In the genomic region with DNA sequence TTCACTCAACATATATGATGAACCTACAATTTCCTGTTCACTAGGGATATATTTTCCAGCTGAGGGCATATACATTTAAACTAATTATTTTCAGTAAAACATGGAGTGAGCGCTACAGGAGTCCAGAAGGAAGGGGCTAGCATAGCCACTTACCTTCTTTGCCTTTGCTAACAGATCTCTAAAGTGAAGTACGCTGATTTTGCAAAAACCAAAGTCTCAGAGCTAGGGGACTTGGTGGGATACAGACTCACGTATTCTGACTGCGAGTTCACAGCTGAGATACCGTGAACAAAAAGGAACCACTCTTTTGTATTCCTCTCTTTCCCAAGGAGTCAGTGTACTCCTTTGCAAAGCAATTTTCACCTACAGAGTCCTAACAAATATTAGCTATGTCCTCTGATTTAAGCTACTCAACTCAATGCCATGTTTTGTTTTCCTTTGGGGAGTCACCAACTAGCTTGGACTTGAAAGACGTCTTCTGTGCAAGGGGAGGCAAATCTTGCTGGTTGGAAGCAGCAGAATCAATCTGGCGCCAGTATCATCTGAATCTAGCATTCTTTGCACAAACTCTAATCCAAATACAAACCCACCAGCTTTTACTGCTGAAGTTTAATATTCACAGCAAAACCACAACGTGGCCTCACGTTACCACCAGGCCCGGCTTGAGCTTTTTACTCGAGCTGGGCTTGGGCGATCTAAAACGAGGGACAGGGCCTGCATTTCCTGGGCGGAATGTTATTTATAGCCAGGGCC, we compare ENCODE assay signal across 8 cellular contexts. TPM values are rescaled to one million over a fixed set of nuclear protein-coding genes. Genes with fewer than 3 reads are reported as not detected.
DNase-seq lines count a peak whose midpoint lies in the region; ATAC-seq and TF ChIP-seq lines count a peak whose summit lies in the region.

No MANE protein-coding gene starts in this region.

- peak overlapping the region; percentile 68 for H3K9ac ChIP-seq in HUES64 (ENCODE audit: low read depth, low read length)

- 35% methylated on average over 14 of the region's 14 CpGs for WGBS in HUES64
- WGBS in mesodermal cell (ENCODE audit: insufficient coverage in 2 of 2), 2 experiments = 20 to 32% methylated on average over 11 to 14 of the region's 14 CpGs
- WGBS in aorta, 2 donors = 16 to 19% methylated on average over 14 of the region's 14 CpGs

- H3K27ac ChIP-seq in HUES64 (ENCODE audit: low read depth, low read length) = peak overlapping the region; percentile 85
- peak overlapping the region; percentile 76 for H3K27ac ChIP-seq in brain microvascular endothelial cell
- H3K27ac ChIP-seq in mesodermal cell (ENCODE audit: low read depth, low read length, severe bottlenecking) = peak overlapping the region; percentile 93
- H3K27ac ChIP-seq in aorta (ENCODE audit: low read depth in 1 of 2, low read length in 2 of 2) = peak overlapping the region; percentile 67 to 81

- H3K4me1 ChIP-seq in HUES64 (ENCODE audit: insufficient read depth, low read length) (peaks cover 13% of the 10 kb centered on the region; the same call in 1 of the 2 replicates), mesodermal cell (ENCODE audit: control insufficient read depth, insufficient read depth, low read length, poor library complexity, severe bottlenecking) (peaks cover 8% of the 10 kb centered on the region), aorta (ENCODE audit: control insufficient read depth in 1 of 2, insufficient read depth in 2 of 2, low read length in 2 of 2) (no peaks in the 10 kb centered on the region)

- peaks cover 23% of the 10 kb centered on the region for H3K36me3 ChIP-seq in HUES64 (ENCODE audit: insufficient read depth, low read length)
- H3K36me3 ChIP-seq in brain microvascular endothelial cell (replicated peaks) = peaks cover 9% of the 10 kb centered on the region
- peaks cover 15% of the 10 kb centered on the region for H3K36me3 ChIP-seq in mesodermal cell (ENCODE audit: control insufficient read depth, insufficient read depth, low read length)
- H3K36me3 ChIP-seq in aorta (ENCODE audit: control insufficient read depth in 1 of 2, insufficient read depth in 2 of 2, low read length in 1 of 2) = peaks cover 0 to under 1% of the 10 kb centered on the region in 2 donors

- no peaks in the 10 kb centered on the region for H3K27me3 ChIP-seq in HUES64 (ENCODE audit: insufficient read depth, low read length)
- no peaks in the 10 kb centered on the region for H3K27me3 ChIP-seq in brain microvascular endothelial cell (replicated peaks)
- no peaks in the 10 kb centered on the region for H3K27me3 ChIP-seq in aorta (ENCODE audit: control insufficient read depth in 1 of 2, insufficient read depth in 2 of 2, low read length in 1 of 2)

- TF ChIP-seq CTCF in brain microvascular endothelial cell (IDR thresholded peaks at IDR 0.05; ENCODE audit: low read depth, low read length, missing control alignments) = no peak

- intact Hi-C loops in aorta (cut with DNase I) = loop anchor here in 1 of 2 donors (5.0 kb wide), 1 partner anchor 235 kb away; no protein-coding TSS in a partner anchor

- in situ Hi-C loops in brain microvascular endothelial cell (cut with HindIII; ENCODE audit: low pct_ligation_motif_present, low sequenced_read_pairs) = no loop called here

- H3K4me3 ChIP-seq in HUES64 (ENCODE audit: low read length) (peak overlapping the region; percentile 97), brain microvascular endothelial cell (ENCODE audit: low read depth, low read length) (peak overlapping the region; percentile 85), mesodermal cell (ENCODE audit: extremely low read depth, insufficient read depth, low read length, poor library complexity, severe bottlenecking) (peak overlapping the region; percentile 88), aorta (ENCODE audit: low read length in 2 of 2) (peak overlapping the region; percentile 53 to 55)

- ATAC-seq in aorta (ENCODE audit: low FRiP score) = no peak

- H3K9me3 ChIP-seq in HUES64 (ENCODE audit: insufficient read depth, low read depth, low read length) (no peaks in the 10 kb centered on the region), mesodermal cell (ENCODE audit: control insufficient read depth, low read length) (no peaks in the 10 kb centered on the region), aorta (ENCODE audit: control insufficient read depth, low read length) (no peaks in the 10 kb centered on the region)

- DNase-seq in AG08395 (ENCODE audit: low spot score) (peak; percentile 5), brain microvascular endothelial cell (no peak), aorta (no peak), DMS153 treated with DMSO at 0.1 percent for 48 hours (lab: John Stamatoyannopoulos, UW; ENCODE audit: unreplicated experiment) (no peak), cortex of kidney (lab: John Stamatoyannopoulos, UW) (no peak), NOMO-1 treated with DMSO at 0.1 percent for 48 hours (lab: John Stamatoyannopoulos, UW; ENCODE audit: unreplicated experiment) (no peak)

RNA-seq across cellular contexts. Expression of a gene that starts 0.7 kb away (rescaled TPM):
- 0.40 TPM for polyA plus RNA-seq in HUES64 (2013, experiment 1 of 2)
- polyA plus RNA-seq in HUES64 (2013, experiment 2 of 2) = 0.95 TPM
- polyA plus RNA-seq in mesodermal cell (2013, experiment 1 of 2) = 2.1 TPM
- polyA plus RNA-seq in mesodermal cell (2013, experiment 2 of 2) = 1.8 TPM
- total RNA-seq in aorta = 1 to 10 TPM; 1.9 TPM
- 1 to 10 TPM in 1 of 2 donors, not detected in 1; 1.3 TPM for polyA plus RNA-seq in aorta

RNA-seq across cellular contexts. Expression of a gene that starts 0.9 kb away (rescaled TPM):
- 34.1 TPM for polyA plus RNA-seq in HUES64 (2013, experiment 1 of 2)
- polyA plus RNA-seq in HUES64 (2013, experiment 2 of 2) = 32.3 TPM
- polyA plus RNA-seq in mesodermal cell (2013, experiment 1 of 2) = 21.6 TPM
- 25.4 TPM for polyA plus RNA-seq in mesodermal cell (2013, experiment 2 of 2)
- 10 to 100 TPM; 11.5 TPM for total RNA-seq in aorta
- 10 to 100 TPM in 1 of 2 donors, 1 to 10 TPM in 1; 7.3 to 11.7 TPM for polyA plus RNA-seq in aorta

RNA-seq across cellular contexts. Expression of a gene that starts 0.9 kb away (rescaled TPM):
- polyA plus RNA-seq in HUES64 (2013, experiment 1 of 2) = 15.2 TPM
- polyA plus RNA-seq in HUES64 (2013, experiment 2 of 2) = 13.1 TPM
- 10.6 TPM for polyA plus RNA-seq in mesodermal cell (2013, experiment 1 of 2)
- polyA plus RNA-seq in mesodermal cell (2013, experiment 2 of 2) = 10.7 TPM
- total RNA-seq in aorta = 1 to 10 TPM; 7.0 to 8.2 TPM
- 1 to 10 TPM; 2.6 to 4.1 TPM for polyA plus RNA-seq in aorta

RNA-seq across cellular contexts. Expression of a gene that starts 41.5 kb away (rescaled TPM):
- 53.7 TPM for polyA plus RNA-seq in HUES64 (2013, experiment 1 of 2)
- 51.8 TPM for polyA plus RNA-seq in HUES64 (2013, experiment 2 of 2)
- 20.8 TPM for polyA plus RNA-seq in mesodermal cell (2013, experiment 1 of 2)
- polyA plus RNA-seq in mesodermal cell (2013, experiment 2 of 2) = 30.0 TPM
- total RNA-seq in aorta = 1 to 10 TPM; 5.2 to 8.0 TPM
- 1 to 10 TPM; 1.1 to 3.0 TPM for polyA plus RNA-seq in aorta
